In genomic region chr11:115912484-115912945, GRCh38 we compare ENCODE assay signal across 10 cellular contexts.
DNase-seq lines count a peak whose midpoint lies in the region; ATAC-seq and TF ChIP-seq lines count a peak whose summit lies in the region.
"Had no signal": no experiment of that assay in that cellular context is flagged by ENCODE, and none has a peak within 500 bp of the region (broad histone marks: within the 10 kb centered on the region; RNA-seq: fewer than 3 reads in every experiment).

No MANE protein-coding gene starts in this region.

- H3F3A ChIP-seq in DOHH2 (ENCODE audit: control insufficient read depth, insufficient read depth): peaks cover 2% of the 10 kb centered on the region; the same call in 1 of the 2 replicates

- H3K79me2 ChIP-seq in DOHH2 (ENCODE audit: control insufficient read depth, low read length): no peaks in the 10 kb centered on the region

- peak; percentile 50 for TF ChIP-seq CTCF in DOHH2 (IDR thresholded peaks at IDR 0.05; ENCODE audit: low read depth, low read length, poor library complexity, severe bottlenecking)

- peak overlapping the region; percentile 52 for H3K4me3 ChIP-seq in DOHH2 (ENCODE audit: low read length)

- H3K4me2 ChIP-seq in DOHH2 (ENCODE audit: low read length): peak overlapping the region; percentile 56

- H3K9me3 ChIP-seq in DOHH2 (ENCODE audit: control insufficient read depth, insufficient read depth, low read length): no peaks in the 10 kb centered on the region

- intact Hi-C loops in posterior vena cava (cut with DNase I): no loop called here

- no peaks in the 10 kb centered on the region for H3K9me2 ChIP-seq in DOHH2 (replicated peaks; ENCODE audit: control insufficient read depth, low read length)

- peaks cover 28% of the 10 kb centered on the region for H3K4me1 ChIP-seq in DOHH2 (ENCODE audit: control insufficient read depth, low read length)

- peak; percentile 32 for DNase-seq in NCI-H345 (lab: John Stamatoyannopoulos, UW)
- DNase-seq in kidney glomerular epithelial cell (lab: John Stamatoyannopoulos, UW): peak; percentile 23
- no peak for DNase-seq in posterior vena cava (ENCODE audit: low spot score)
- no peak for DNase-seq in NK-92 treated with Interleukin-12 subunit alpha and Interleukin-12 subunit beta, amount 100 ng/mL, for 24 hours (lab: John Stamatoyannopoulos, UW)
- no peak for DNase-seq in GM19240 (ENCODE audit: insufficient read length, low spot score)
- DNase-seq: naive B cell had no signal

- no peaks in the 10 kb centered on the region for H3K27me3 ChIP-seq in DOHH2 (ENCODE audit: control insufficient read depth, low read length)

- ATAC-seq in GM21717 (IDR thresholded peaks at IDR 0.05; ENCODE audit: unreplicated experiment) (peak; percentile 55), HG03159 (IDR thresholded peaks at IDR 0.05; ENCODE audit: unreplicated experiment) (no peak)

- H4K20me1 ChIP-seq in DOHH2 (ENCODE audit: control insufficient read depth, insufficient read depth, low read depth, low read length): no peaks in the 10 kb centered on the region

- H3K27ac ChIP-seq in DOHH2 (ENCODE audit: low read depth, low read length): peak overlapping the region; percentile 55
- H3K27ac ChIP-seq: HL-60 had no signal

- H3K36me3 ChIP-seq in DOHH2 (ENCODE audit: control insufficient read depth, low read length): no peaks in the 10 kb centered on the region

Comparison
In these comparisons a context has a peak if more than half of its experiments do, and no peak if none do; other contexts are left out.
1. DNase-seq: peak in NCI-H345 (single experiment) and kidney glomerular epithelial cell (single experiment); none in posterior vena cava (single experiment), NK-92 treated with Interleukin-12 subunit alpha and Interleukin-12 subunit beta, amount 100 ng/mL, for 24 hours (single experiment) and GM19240 (single experiment).